ENCODE assay signal across 16 cellular contexts in genomic region chr1:61618755-61619154, GRCh38.
"Had no signal": no experiment of that assay in that cellular context is flagged by ENCODE, and none has a peak within 500 bp of the region (broad histone marks: within the 10 kb centered on the region; RNA-seq: fewer than 3 reads in every experiment).

No MANE protein-coding gene starts in this region.

- H3K4me2 ChIP-seq: smooth muscle cell had no signal

- H3K36me3 ChIP-seq: stomach, upper lobe of left lung had no signal

- H3K4me1 ChIP-seq: parathyroid adenoma, stomach had no signal

- H3K9ac ChIP-seq: parathyroid adenoma had no signal

- H3K9me3 Mint-ChIP-seq: activated naive CD4-positive, alpha-beta T cell treated with anti-CD3 and anti-CD28 coated beads, Interleukin-2, amount 50 U/mL, for 72 hours; activated T-helper 1 cell treated with anti-CD3 and anti-CD28 coated beads, Interleukin-12 subunit alpha, Interleukin-12 subunit beta, Interleukin-2, Interleukin-4 antibody, amounts not matched to agents 30 ng/mL and 10 ng/mL and 1 ng/mL, durations not matched to agents 14 hours and 24 hours and 36 hours; naive thymus-derived CD8-positive, alpha-beta T cell; stimulated activated effector memory CD8-positive, alpha-beta T cell treated with anti-CD3 and anti-CD28 coated beads, Interleukin-12 subunit alpha, Interleukin-12 subunit beta, amount 100 ng/mL, for 72 hours had no signal

- H2AFZ ChIP-seq: parathyroid adenoma had no signal

- H3K4me1 Mint-ChIP-seq: stimulated activated effector memory CD8-positive, alpha-beta T cell treated with anti-CD3 and anti-CD28 coated beads, Interleukin-12 subunit alpha, Interleukin-12 subunit beta, amount 100 ng/mL, for 72 hours had no signal

- H3K79me2 ChIP-seq: parathyroid adenoma had no signal

- DNase-seq: activated CD4-positive, CD25-positive, alpha-beta regulatory T cell treated with anti-CD3 and anti-CD28 coated beads, Interleukin-2, amount 50 U/mL, for 72 hours; activated gamma-delta T cell treated with Interleukin-2 at 50 U/mL for 16 hours; caudate nucleus; dorsolateral prefrontal cortex; erythroblast; mesenchymal stem cell; naive thymus-derived CD8-positive, alpha-beta T cell; stimulated activated CD4-positive, alpha-beta T cell treated with anti-CD3 and anti-CD28 coated beads, Interleukin-4, amount 100 ng/mL, for 24 hours; stomach; T1000; upper lobe of left lung had no signal

- H3K27ac ChIP-seq: dorsolateral prefrontal cortex, parathyroid adenoma, stomach, upper lobe of left lung had no signal

- H3K27ac Mint-ChIP-seq: activated naive CD4-positive, alpha-beta T cell treated with anti-CD3 and anti-CD28 coated beads, Interleukin-2, amount 50 U/mL, for 72 hours; activated T-helper 1 cell treated with anti-CD3 and anti-CD28 coated beads, Interleukin-12 subunit alpha, Interleukin-12 subunit beta, Interleukin-2, Interleukin-4 antibody, amounts not matched to agents 30 ng/mL and 10 ng/mL and 1 ng/mL, durations not matched to agents 14 hours and 24 hours and 36 hours; naive thymus-derived CD8-positive, alpha-beta T cell; stimulated activated effector memory CD8-positive, alpha-beta T cell treated with anti-CD3 and anti-CD28 coated beads, Interleukin-12 subunit alpha, Interleukin-12 subunit beta, amount 100 ng/mL, for 72 hours had no signal

- H3K27me3 ChIP-seq: dorsolateral prefrontal cortex, stomach, upper lobe of left lung had no signal

- H3K36me3 Mint-ChIP-seq: activated naive CD4-positive, alpha-beta T cell treated with anti-CD3 and anti-CD28 coated beads, Interleukin-2, amount 50 U/mL, for 72 hours; naive thymus-derived CD8-positive, alpha-beta T cell; stimulated activated effector memory CD8-positive, alpha-beta T cell treated with anti-CD3 and anti-CD28 coated beads, Interleukin-12 subunit alpha, Interleukin-12 subunit beta, amount 100 ng/mL, for 72 hours had no signal

- H3K4me3 Mint-ChIP-seq: activated T-helper 1 cell treated with anti-CD3 and anti-CD28 coated beads, Interleukin-12 subunit alpha, Interleukin-12 subunit beta, Interleukin-2, Interleukin-4 antibody, amounts not matched to agents 30 ng/mL and 10 ng/mL and 1 ng/mL, durations not matched to agents 14 hours and 24 hours and 36 hours; naive thymus-derived CD8-positive, alpha-beta T cell; stimulated activated effector memory CD8-positive, alpha-beta T cell treated with anti-CD3 and anti-CD28 coated beads, Interleukin-12 subunit alpha, Interleukin-12 subunit beta, amount 100 ng/mL, for 72 hours had no signal

- H3K9me3 ChIP-seq: stomach, upper lobe of left lung had no signal

- H3K4me3 ChIP-seq: dorsolateral prefrontal cortex, smooth muscle cell, stomach, upper lobe of left lung had no signal
